In genomic region chr12:14802961-14803829, GRCh38 we compare ENCODE assay signal across 8 cellular contexts. TPM values are rescaled to one million over a fixed set of nuclear protein-coding genes. Genes with fewer than 3 reads are reported as not detected.
DNase-seq lines count a peak whose midpoint lies in the region; ATAC-seq, FAIRE-seq and TF ChIP-seq lines count a peak whose summit lies in the region.

Gene C12orf60 (plus strand): TSS chr12:14803670. CDS start chr12:14822936, 19,266 bp downstream.
Gene WBP11 (minus strand): TSS chr12:14803478. CDS start chr12:14801383, 2,095 bp downstream.

- in situ Hi-C loops in HAP-1 (cut with MboI; ENCODE audit: low sequenced_read_pairs), result no loop called here

- H3K9me3 ChIP-seq in HAP-1 (no peaks in the 10 kb centered on the region), MG63 (no peaks in the 10 kb centered on the region)

- H3K4me3 Mint-ChIP-seq in nephron progenitor cell, result no peak within 1 kb of the TSS

- H3K36me3 ChIP-seq in HAP-1 (replicated peaks) (peaks cover 21% of the 10 kb centered on the region), MG63 (peaks cover 30% of the 10 kb centered on the region)

- peak; percentile 91 to 99 for DNase-seq in HAP-1 (ENCODE audit: low spot score in 2 of 2)
- DNase-seq in MG63, result peak; percentile 95
- DNase-seq in activated effector memory CD4-positive, alpha-beta T cell treated with anti-CD3 and anti-CD28 coated beads, Interleukin-2, amount 50 U/mL, for 16 hours, result peak; percentile 95
- DNase-seq in fibroblast of villous mesenchyme (ENCODE audit: low read depth), result peak; percentile 100
- peak; percentile 84 for DNase-seq in nephron progenitor cell
- DNase-seq in stimulated activated naive CD8-positive, alpha-beta T cell treated with anti-CD3 and anti-CD28 coated beads, Interleukin-15, Interleukin-2, amounts not matched to agents 100 U/mL and 50 U/mL, for 24 hours, result peak; percentile 84

- no peaks in the 10 kb centered on the region for H3K27me3 ChIP-seq in HAP-1 (ENCODE audit: low read depth)
- H3K27me3 ChIP-seq in MG63, result no peaks in the 10 kb centered on the region

- H3K27me3 Mint-ChIP-seq in nephron progenitor cell (ENCODE audit: low read depth, poor library complexity), result peaks cover 3% of the 10 kb centered on the region

- TF ChIP-seq POLR2A in Raji (IDR thresholded peaks at IDR 0.05; ENCODE audit: insufficient read depth, low read depth, low read length), result peak; percentile 97

- H3K36me3 Mint-ChIP-seq in nephron progenitor cell (ENCODE audit: low read depth), result peaks cover 11% of the 10 kb centered on the region

- TF ChIP-seq CTCF in fibroblast of villous mesenchyme (IDR thresholded peaks at IDR 0.05; ENCODE audit: insufficient read depth, low read depth, low read length) (no peak), nephron progenitor cell (IDR thresholded peaks at IDR 0.05) (no peak)

- H3K27ac Mint-ChIP-seq in nephron progenitor cell, result no peak within 1 kb of the TSS

- no peaks in the 10 kb centered on the region for H3K4me1 Mint-ChIP-seq in nephron progenitor cell

- peak; percentile 100 for ATAC-seq in stimulated activated naive CD8-positive, alpha-beta T cell treated with anti-CD3 and anti-CD28 coated beads, Interleukin-15, Interleukin-2, amounts not matched to agents 100 U/mL and 50 U/mL, for 24 hours

- peak; percentile 99 for FAIRE-seq in G401.6 (lab: Jason Lieb, UNC)

- no peaks in the 10 kb centered on the region for H3K9me3 Mint-ChIP-seq in nephron progenitor cell

- H3K4me3 ChIP-seq in HAP-1 (peak within 1 kb of the TSS; percentile 97), MG63 (peak within 1 kb of the TSS; percentile 95), fibroblast of villous mesenchyme (ENCODE audit: low read depth, low read length) (peak within 1 kb of the TSS; percentile 93)

- H3K4me1 ChIP-seq in HAP-1, result peaks cover 9% of the 10 kb centered on the region

RNA-seq across cellular contexts. Expression of gene C12orf60, which starts in this region (rescaled TPM):
- total RNA-seq in MG63 (2014; rRNA removed; shearing (Covaris generic); ENCODE audit: low replicate concordance), result 0.42 and 2.2 TPM in 2 replicates
- 0.32 and 0.86 TPM in 2 replicates for total RNA-seq in fibroblast of villous mesenchyme

RNA-seq across cellular contexts. Expression of gene WBP11, which starts in this region (rescaled TPM):
- 9.0 and 12.8 TPM in 2 replicates for total RNA-seq in MG63 (2014; rRNA removed; shearing (Covaris generic); ENCODE audit: low replicate concordance)
- 11.0 and 15.5 TPM in 2 replicates for total RNA-seq in fibroblast of villous mesenchyme

Comparison
In these comparisons a context has a peak if more than half of its experiments do, and no peak if none do; other contexts are left out.
1. Peak in every context shown above with its lines: DNase-seq, ATAC-seq and H3K4me3 ChIP-seq.